In the genomic region with DNA sequence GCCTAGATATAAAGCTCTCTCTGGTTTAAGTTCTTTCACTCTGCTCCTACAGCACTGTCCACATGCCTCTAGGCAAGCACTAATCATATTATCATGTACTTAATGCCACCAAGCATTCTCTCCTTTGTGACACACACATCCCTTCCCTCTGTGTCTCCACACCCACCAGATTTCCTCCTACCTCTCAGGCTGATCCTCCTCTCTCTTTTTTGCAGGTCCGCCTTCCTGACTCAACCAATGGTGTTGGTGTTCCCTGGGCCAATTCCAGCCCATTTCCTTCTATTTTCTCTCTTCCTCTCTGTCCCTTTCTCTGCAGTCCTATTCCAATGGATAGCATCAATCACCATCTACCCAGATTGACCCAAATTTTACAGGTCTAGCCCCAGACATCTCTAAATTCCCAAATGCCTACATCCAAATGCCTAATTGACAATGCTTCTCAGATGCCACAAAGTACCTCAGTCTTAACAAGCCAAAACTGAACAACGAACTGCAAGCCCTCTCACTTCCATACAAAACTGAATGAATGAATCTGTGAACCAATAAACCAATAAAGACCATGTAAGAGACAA, we compare ENCODE assay signal across 1 cellular context.
TF ChIP-seq lines count a peak whose summit lies in the region.

No MANE protein-coding gene starts in this region.

TF ChIP-seq in K562, 482 proteins besides CTCF, POLR2A, EP300 and RAD21 (continued from another document):
- no peak for TF ChIP-seq RREB1 (CRISPR knock-in tag; IDR thresholded peaks at IDR 0.05)
- TF ChIP-seq KLF6 (CRISPR knock-in tag; IDR thresholded peaks at IDR 0.05; ENCODE audit: borderline replicate concordance), result 0 out of 2 replicates have a peak, but pooled peaks have one; percentile 14
- peak; percentile 27; the same call in 1 of the 2 replicates for TF ChIP-seq ARID4B (CRISPR knock-in tag; IDR thresholded peaks at IDR 0.05)
- 0 out of 2 replicates have a peak, but pooled peaks have one; percentile 8 for TF ChIP-seq LEF1 (IDR thresholded peaks at IDR 0.05)
- TF ChIP-seq, protein P1, sequence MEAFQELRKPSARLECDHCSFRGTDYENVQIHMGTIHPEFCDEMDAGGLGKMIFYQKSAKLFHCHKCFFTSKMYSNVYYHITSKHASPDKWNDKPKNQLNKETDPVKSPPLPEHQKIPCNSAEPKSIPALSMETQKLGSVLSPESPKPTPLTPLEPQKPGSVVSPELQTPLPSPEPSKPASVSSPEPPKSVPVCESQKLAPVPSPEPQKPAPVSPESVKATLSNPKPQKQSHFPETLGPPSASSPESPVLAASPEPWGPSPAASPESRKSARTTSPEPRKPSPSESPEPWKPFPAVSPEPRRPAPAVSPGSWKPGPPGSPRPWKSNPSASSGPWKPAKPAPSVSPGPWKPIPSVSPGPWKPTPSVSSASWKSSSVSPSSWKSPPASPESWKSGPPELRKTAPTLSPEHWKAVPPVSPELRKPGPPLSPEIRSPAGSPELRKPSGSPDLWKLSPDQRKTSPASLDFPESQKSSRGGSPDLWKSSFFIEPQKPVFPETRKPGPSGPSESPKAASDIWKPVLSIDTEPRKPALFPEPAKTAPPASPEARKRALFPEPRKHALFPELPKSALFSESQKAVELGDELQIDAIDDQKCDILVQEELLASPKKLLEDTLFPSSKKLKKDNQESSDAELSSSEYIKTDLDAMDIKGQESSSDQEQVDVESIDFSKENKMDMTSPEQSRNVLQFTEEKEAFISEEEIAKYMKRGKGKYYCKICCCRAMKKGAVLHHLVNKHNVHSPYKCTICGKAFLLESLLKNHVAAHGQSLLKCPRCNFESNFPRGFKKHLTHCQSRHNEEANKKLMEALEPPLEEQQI (IDR thresholded peaks at IDR 0.05), result peak; percentile 74; the same call in 1 of the 2 replicates
- TF ChIP-seq RBM39 (optimal IDR thresholded peaks at IDR 0.05; ENCODE audit: low read depth, low read length), result no peak
- TF ChIP-seq DPF2 (IDR thresholded peaks at IDR 0.05), result peak; percentile 24
- TF ChIP-seq, protein P2, sequence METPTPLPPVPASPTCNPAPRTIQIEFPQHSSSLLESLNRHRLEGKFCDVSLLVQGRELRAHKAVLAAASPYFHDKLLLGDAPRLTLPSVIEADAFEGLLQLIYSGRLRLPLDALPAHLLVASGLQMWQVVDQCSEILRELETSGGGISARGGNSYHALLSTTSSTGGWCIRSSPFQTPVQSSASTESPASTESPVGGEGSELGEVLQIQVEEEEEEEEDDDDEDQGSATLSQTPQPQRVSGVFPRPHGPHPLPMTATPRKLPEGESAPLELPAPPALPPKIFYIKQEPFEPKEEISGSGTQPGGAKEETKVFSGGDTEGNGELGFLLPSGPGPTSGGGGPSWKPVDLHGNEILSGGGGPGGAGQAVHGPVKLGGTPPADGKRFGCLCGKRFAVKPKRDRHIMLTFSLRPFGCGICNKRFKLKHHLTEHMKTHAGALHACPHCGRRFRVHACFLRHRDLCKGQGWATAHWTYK (CRISPR knock-in tag; IDR thresholded peaks at IDR 0.05), result 0 out of 2 replicates have a peak, but pooled peaks have one; percentile 19
- no peak for TF ChIP-seq E2F3 (CRISPR knock-in tag; IDR thresholded peaks at IDR 0.05)
- no peak for TF ChIP-seq HINFP (tag; conservative IDR thresholded peaks at IDR 0.05; ENCODE audit: low read depth)
- peak; percentile 12; the same call in 1 of the 2 replicates for TF ChIP-seq ZNF589 (CRISPR knock-in tag; IDR thresholded peaks at IDR 0.05; ENCODE audit: low read depth)
- TF ChIP-seq RBM34 (IDR thresholded peaks at IDR 0.05; ENCODE audit: borderline replicate concordance, insufficient read depth, low read length), result no peak
- peak; percentile 46 to 47 for TF ChIP-seq AFF1 (IDR thresholded peaks at IDR 0.05; ENCODE audit: low read depth in 1 of 2, partially characterized antibody in 2 of 2)
